In the genomic region with DNA sequence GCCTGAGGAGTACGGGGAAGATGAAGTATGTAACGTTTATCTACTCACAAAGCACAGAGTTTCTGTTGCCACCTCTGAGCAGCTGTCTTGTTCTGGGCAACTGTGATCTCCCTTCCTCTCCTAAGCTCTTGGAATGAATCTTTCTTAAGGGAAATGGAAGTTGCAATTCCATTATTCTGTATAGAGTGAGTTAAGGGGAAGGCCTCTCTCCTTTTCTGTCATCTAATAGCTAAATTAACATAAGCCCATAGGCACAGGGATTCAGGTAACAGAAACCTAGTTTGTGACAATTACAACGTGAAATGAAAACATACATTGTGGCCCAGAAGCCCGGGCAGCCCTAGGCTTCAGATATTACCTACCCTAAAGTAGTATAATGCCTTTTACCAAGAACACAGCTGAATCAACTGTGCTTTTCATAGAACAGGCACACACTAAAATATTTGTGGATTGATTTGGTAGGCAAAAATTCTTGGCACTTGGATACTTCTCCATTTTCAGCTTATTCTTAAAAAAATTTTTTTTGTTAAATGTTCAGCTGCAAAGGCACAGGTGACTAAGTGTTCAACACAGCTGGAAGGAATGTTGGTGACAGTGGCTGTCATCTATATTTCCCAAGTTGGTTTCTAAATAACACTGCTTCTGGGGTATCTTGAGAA, we compare ENCODE assay signal across 10 cellular contexts. TPM values are rescaled to one million over a fixed set of nuclear protein-coding genes. Genes with fewer than 3 reads are reported as not detected.
A peak's percentile ranks its signal among the peaks of the same experiment; 100 is the strongest.
DNase-seq lines count a peak whose midpoint lies in the region; ATAC-seq, FAIRE-seq and TF ChIP-seq lines count a peak whose summit lies in the region.
"Had no signal": no experiment of that assay in that cellular context is flagged by ENCODE, and none has a peak within 500 bp of the region (broad histone marks: within the 10 kb centered on the region; RNA-seq: fewer than 3 reads in every experiment).

No MANE protein-coding gene starts in this region.

- no peak for TF ChIP-seq RAD21 in IMR-90 (IDR thresholded peaks at IDR 0.05; ENCODE audit: low read length)
- TF ChIP-seq RAD21 in GM12878 (IDR thresholded peaks at IDR 0.05; ENCODE audit: insufficient read depth, low read depth, low read length): no peak

- no peak overlapping the region for H2BK5ac ChIP-seq in IMR-90 (ENCODE audit: low read depth, low read length, poor library complexity, severe bottlenecking)

- H3K4ac ChIP-seq in IMR-90 (ENCODE audit: low read depth, low read length): no peak overlapping the region

- peak overlapping the region; percentile 9 for H2AFZ ChIP-seq in IMR-90 (replicated peaks; ENCODE audit: low read length, poor library complexity)
- peak overlapping the region; percentile 61 for H2AFZ ChIP-seq in GM12878 (ENCODE audit: control insufficient read depth, low read depth, low read length)
- peak overlapping the region; percentile 58 for H2AFZ ChIP-seq in neural progenitor cell (replicated peaks)

- H3K27ac Mint-ChIP-seq in neural progenitor cell: peak overlapping the region; percentile 61

- H3K18ac ChIP-seq in IMR-90 (ENCODE audit: low read depth, low read length): no peak overlapping the region

- H3K9me1 ChIP-seq in IMR-90 (ENCODE audit: insufficient read depth, low read length): peaks cover 17% of the 10 kb centered on the region

- peaks cover 23% of the 10 kb centered on the region for H3F3A ChIP-seq in neural progenitor cell (ENCODE audit: low read depth)

- H3K4me1 Mint-ChIP-seq in neural progenitor cell: peaks cover 56% of the 10 kb centered on the region

- in situ Hi-C loops in IMR-90 (cut with MboI; ENCODE audit: low sequenced_read_pairs) (no loop called here), GM12878 (cut with MboI) (no loop called here)

- no peak overlapping the region for H3K56ac ChIP-seq in IMR-90 (ENCODE audit: extremely low read depth, insufficient read depth, low read length)

- H2BK20ac ChIP-seq in IMR-90 (ENCODE audit: low read depth, low read length): peak overlapping the region; percentile 33; the same call in 1 of the 2 replicates

- H3K79me1 ChIP-seq in IMR-90 (ENCODE audit: low read depth in 1 of 2, low read length in 2 of 2): peaks cover 0 to 9% of the 10 kb centered on the region in 2 experiments; a peak in 2 of 4 replicates

- WGBS in IMR-90 (ENCODE audit: extremely low coverage in 2 of 2, insufficient read length in 1 of 2), 2 experiments: no CpG with 5 or more reads among the region's 4 CpGs
- 0% methylated on average over 4 of the region's 4 CpGs for WGBS in GM12878 (ENCODE audit: insufficient coverage, insufficient replicate concordance, low lambda C conversion rate, missing lambda C conversion rate)

- DNase-seq in IMR-90: no peak
- DNase-seq in GM12878 (ENCODE audit: low read depth, low spot score): no peak
- DNase-seq in neural progenitor cell (ENCODE audit: low spot score): no peak
- DNase-seq in HK-2 (ENCODE audit: unreplicated experiment): no peak
- DNase-seq in NK-92 (lab: John Stamatoyannopoulos, UW; ENCODE audit: unreplicated experiment): no peak
- no peak for DNase-seq in H54 (ENCODE audit: insufficient read length, low spot score)
- DNase-seq in NCI-H1417 treated with DMSO at 0.1 percent for 48 hours (lab: John Stamatoyannopoulos, UW): no peak
- DNase-seq: COR-L47, posterior cingulate gyrus had no signal

- H3K27me3 ChIP-seq in BLaER1: no peaks in the 10 kb centered on the region
- H3K27me3 ChIP-seq in IMR-90 (ENCODE audit: control insufficient read depth, insufficient read depth, low read length): no peaks in the 10 kb centered on the region
- H3K27me3 ChIP-seq in GM12878 (replicated peaks in 1 of 2; ENCODE audit: control insufficient read depth in 2 of 2, insufficient read depth in 2 of 2, low read length in 1 of 2): no peaks in the 10 kb centered on the region
- no peaks in the 10 kb centered on the region for H3K27me3 ChIP-seq in neural progenitor cell

- H3K9me3 ChIP-seq in BLaER1: no peaks in the 10 kb centered on the region
- H3K9me3 ChIP-seq in IMR-90 (ENCODE audit: control insufficient read depth, insufficient read depth, low read length): no peaks in the 10 kb centered on the region
- no peaks in the 10 kb centered on the region for H3K9me3 ChIP-seq in GM12878 (replicated peaks; ENCODE audit: control insufficient read depth, insufficient read depth, low read length)
- H3K9me3 ChIP-seq in neural progenitor cell (ENCODE audit: low read depth): no peaks in the 10 kb centered on the region

- BruUV-seq in IMR-90 (replicated peaks; lab: Mats Ljungman, UMichigan) (no TSS peak), GM12878 (replicated peaks; lab: Mats Ljungman, UMichigan) (no TSS peak)

- H2AK9ac ChIP-seq in IMR-90 (replicated peaks; ENCODE audit: low read depth, low read length, poor library complexity): no peak overlapping the region

- TF ChIP-seq CTCF in IMR-90 (conservative IDR thresholded peaks at IDR 0.05; ENCODE audit: low read depth, low read length): no peak
- TF ChIP-seq CTCF in GM12878 (IDR thresholded peaks at IDR 0.05 in 2 of 3, conservative IDR thresholded peaks at IDR 0.05 in 1 of 3; ENCODE audit: control insufficient read depth in 2 of 3, extremely low read depth in 1 of 3, insufficient read depth in 1 of 3, low read depth in 3 of 3, low read length in 3 of 3): no peak
- no peak for TF ChIP-seq CTCF in neural progenitor cell (IDR thresholded peaks at IDR 0.05)

- peak overlapping the region; percentile 43; the same call in 1 of the 2 replicates for H2BK120ac ChIP-seq in IMR-90 (ENCODE audit: low read depth, low read length)

- H4K20me1 ChIP-seq in BLaER1 (0 out of 2 replicates have a peak, but pooled peaks cover under 1% of the 10 kb centered on the region), IMR-90 (ENCODE audit: insufficient read depth, low read length) (no peaks in the 10 kb centered on the region), GM12878 (ENCODE audit: control insufficient read depth, insufficient read depth) (no peaks in the 10 kb centered on the region), neural progenitor cell (ENCODE audit: low read depth) (peaks cover 3% of the 10 kb centered on the region)

- 0 out of 2 replicates have a peak overlapping the region, but pooled peaks have one; percentile 57 for H3K14ac ChIP-seq in IMR-90 (replicated peaks; ENCODE audit: low read depth, low read length)

- H3K4me2 ChIP-seq in BLaER1 (peak overlapping the region; percentile 36; the same call in 1 of the 2 replicates), IMR-90 (ENCODE audit: low read depth, low read length) (no peak overlapping the region), GM12878 (ENCODE audit: control insufficient read depth, insufficient read depth) (peak overlapping the region; percentile 85), neural progenitor cell (no peak overlapping the region)

- intact Hi-C loops in IMR-90 (cut with micrococcal nuclease) (no loop called here), GM12878 (cut with micrococcal nuclease; ENCODE audit: unreplicated experiment) (loop anchor here (5.0 kb wide), 1 partner anchor 791 kb away; no protein-coding TSS in a partner anchor)

- RAD21 ChIA-PET in GM12878 (lab: Charles Lee; ENCODE audit: unreplicated experiment): interaction anchor here (1.2 to 5.3 kb wide), 12 partner anchors 9 to 119 kb away, joined by 3 to 138 read pairs (median 9); no protein-coding TSS in a partner anchor

- peaks cover 2% of the 10 kb centered on the region for H3K27me3 Mint-ChIP-seq in neural progenitor cell (ENCODE audit: insufficient read depth, low read depth)

- FAIRE-seq in GM12878 (lab: Jason Lieb, UNC) (no peak), H54 (lab: Jason Lieb, UNC) (no peak)

- H3K4me1 ChIP-seq in BLaER1 (peaks cover 73% of the 10 kb centered on the region), IMR-90 (ENCODE audit: control insufficient read depth, insufficient read depth, low read length) (peaks cover 13% of the 10 kb centered on the region), GM12878 (ENCODE audit: control insufficient read depth, insufficient read depth, low read length) (peaks cover 78% of the 10 kb centered on the region), neural progenitor cell (peaks cover 43% of the 10 kb centered on the region)

- no peak overlapping the region for H2AK5ac ChIP-seq in IMR-90 (ENCODE audit: low read depth, low read length)

- H3K9ac ChIP-seq in BLaER1 (no peak overlapping the region), IMR-90 (ENCODE audit: low read depth, low read length) (no peak overlapping the region), GM12878 (ENCODE audit: control insufficient read depth, insufficient read depth, low read length) (peak overlapping the region; percentile 56), neural progenitor cell (no peak overlapping the region)

- H3K4me3 ChIP-seq in BLaER1 (no peak overlapping the region), IMR-90 (ENCODE audit: insufficient read depth, low read depth, low read length) (no peak overlapping the region), GM12878 (peak overlapping the region; percentile 31; the same call in 1 of the 2 replicates), neural progenitor cell (no peak overlapping the region)

- H3K79me2 ChIP-seq in GM12878 (ENCODE audit: control insufficient read depth, insufficient read depth, low read length) (peaks cover 38% of the 10 kb centered on the region), neural progenitor cell (ENCODE audit: low read depth) (peaks cover 4% of the 10 kb centered on the region)

- H4K8ac ChIP-seq in IMR-90 (ENCODE audit: low read depth in 2 of 2, low read length in 2 of 2): 0 out of 4 replicates have a peak overlapping the region, but pooled peaks of 1 of the 2 experiments have one; percentile 9

- H3K23ac ChIP-seq in IMR-90 (ENCODE audit: low read depth, low read length): peak overlapping the region; percentile 50; the same call in 1 of the 2 replicates

- no peak overlapping the region; the same call in 1 of the 2 replicates for H4K91ac ChIP-seq in IMR-90 (ENCODE audit: insufficient read depth, low read depth, low read length)

- H4K5ac ChIP-seq in IMR-90 (ENCODE audit: low read depth, low read length): no peak overlapping the region

- POLR2A ChIA-PET in IMR-90 (lab: Charles Lee; ENCODE audit: unreplicated experiment) (no interaction called here), GM12878 (lab: Charles Lee) (interaction anchor here (1.2 to 5.2 kb wide), 10 partner anchors 9 to 65 kb away, joined by 3 to 78 read pairs (median 18); a partner anchor contains a TSS)

- H3K4me3 Mint-ChIP-seq in neural progenitor cell: no peak overlapping the region

- ATAC-seq in IMR-90 (ENCODE audit: low read depth): no peak
- no peak for ATAC-seq in GM12878

- H3K36me3 Mint-ChIP-seq in neural progenitor cell: no peaks in the 10 kb centered on the region

- TF ChIP-seq EP300 in GM12878 (IDR thresholded peaks at IDR 0.05; ENCODE audit: borderline replicate concordance in 1 of 2, control insufficient read depth in 1 of 2, low read depth in 2 of 2, low read length in 2 of 2): no peak

- H2BK15ac ChIP-seq in IMR-90 (ENCODE audit: low read depth, low read length): peak overlapping the region; percentile 52; the same call in 1 of the 3 replicates

- CTCF ChIA-PET in IMR-90 (lab: Yijun Ruan, JAX): interaction anchor here (1.6 kb wide), 1 partner anchor 15 kb away, joined by 4 read pairs; no protein-coding TSS in a partner anchor
- CTCF ChIA-PET in GM12878 (lab: Yijun Ruan, JAX): interaction anchor here (0.7 to 5.2 kb wide), 13 partner anchors 8 to 257 kb away, joined by 3 to 53 read pairs (median 6); no protein-coding TSS in a partner anchor

- H3K36me3 ChIP-seq in BLaER1 (no peaks in the 10 kb centered on the region), IMR-90 (ENCODE audit: control insufficient read depth, insufficient read depth, low read length) (no peaks in the 10 kb centered on the region), GM12878 (ENCODE audit: control insufficient read depth in 2 of 2, insufficient read depth in 2 of 2, low read length in 1 of 2) (no peaks in the 10 kb centered on the region), neural progenitor cell (no peaks in the 10 kb centered on the region)

- TF ChIP-seq POLR2A in IMR-90 (IDR thresholded peaks at IDR 0.05; ENCODE audit: low read depth, low read length) (no peak), GM12878 (IDR thresholded peaks at IDR 0.05; ENCODE audit: low read depth, low read length) (no peak), H54 (IDR thresholded peaks at IDR 0.05; ENCODE audit: low read depth, low read length) (no peak)

- dilution Hi-C loops in IMR-90 (cut with HindIII; ENCODE audit: low sequenced_read_pairs, unreplicated experiment): no loop called here

- H3K27ac ChIP-seq in BLaER1: no peak overlapping the region
- no peak overlapping the region for H3K27ac ChIP-seq in IMR-90 (ENCODE audit: insufficient read depth, low read length)
- peak overlapping the region; percentile 99 for H3K27ac ChIP-seq in GM12878 (ENCODE audit: control insufficient read depth, insufficient read depth)
- no peak overlapping the region for H3K27ac ChIP-seq in neural progenitor cell

- H3K9me3 Mint-ChIP-seq in neural progenitor cell: no peaks in the 10 kb centered on the region

- SMC1A ChIA-PET in GM12878 (lab: Charles Lee; ENCODE audit: uncharacterized antibody, unreplicated experiment): interaction anchor here (1.0 to 5.1 kb wide), 21 partner anchors 9 to 257 kb away, joined by 3 to 139 read pairs (median 7); no protein-coding TSS in a partner anchor

RNA-seq across cellular contexts. Expression of a gene that starts 3.8 kb away (rescaled TPM):
- 10.9 and 46.9 TPM in 2 replicates for total RNA-seq in IMR-90 (2012; rRNA removed)
- 42.7 and 49.7 TPM in 2 replicates for polyA plus RNA-seq in IMR-90 (2012; rRNA removed)
- polyA plus RNA-seq in IMR-90 (2012; cell fraction: cytosol; rRNA removed): 4.3 and 6.9 TPM in 2 replicates
- 1.7 and 24.9 TPM in 2 replicates for polyA plus RNA-seq in IMR-90 (2012; cell fraction: nucleus; rRNA removed; ENCODE audit: low replicate concordance)
- 343 and 354 TPM in 2 replicates for total RNA-seq in GM12878 (2013; cell fraction: nucleolus; rRNA removed)
- 106 and 108 TPM in 2 replicates for total RNA-seq in GM12878 (2014; rRNA removed)
- total RNA-seq in GM12878 (2014; rRNA removed; fragmentation: Illumina TruSeq; extraction: Trizol): 168 and 179 TPM in 2 replicates
- total RNA-seq in GM12878 (2021): 169 and 181 TPM in 2 replicates
- polyA plus RNA-seq in GM12878 (2011; ENCODE audit: low read depth): 158 TPM
- 189 and 280 TPM in 2 replicates for polyA plus RNA-seq in GM12878 (2011; rRNA removed)
- polyA plus RNA-seq in GM12878 (2011; cell fraction: cytosol; rRNA removed): 33.8 and 38.8 TPM in 2 replicates
- 93.5 and 111 TPM in 2 replicates for polyA plus RNA-seq in GM12878 (2011; cell fraction: nucleus; rRNA removed)
- polyA plus RNA-seq in GM12878 (2012): 313 and 387 TPM in 2 replicates
- 219 and 380 TPM in 2 replicates for polyA plus RNA-seq in GM12878 (2014; fragmentation: Illumina TruSeq; extraction: Trizol)
- polyA plus RNA-seq in GM12878 (2014; fragmentation: Nextera tagmentation; extraction: Ambion mirVana): 100 to 1,000 TPM; 101 to 138 TPM
- polyA plus RNA-seq in GM12878 (2014; rRNA removed): 155 and 174 TPM in 2 replicates
- polyA plus RNA-seq in GM12878 (2016; fragmentation: Nextera tagmentation; extraction: Ambion mirVana): 100 to 1,000 TPM; 341 to 372 TPM
- polyA minus RNA-seq in GM12878 (2011; rRNA and poly(A)+ RNA removed): 37.1 and 72.9 TPM in 2 replicates
- polyA minus RNA-seq in GM12878 (2011; cell fraction: cytosol; rRNA and poly(A)+ RNA removed): 31.5 and 42.2 TPM in 2 replicates
- polyA minus RNA-seq in GM12878 (2011; cell fraction: nucleus; rRNA and poly(A)+ RNA removed): 57.9 and 72.6 TPM in 2 replicates
- 57.7 and 106 TPM in 2 replicates for total RNA-seq in neural progenitor cell (ENCODE audit: low replicate concordance)

RNA-seq across cellular contexts. Expression of a gene that starts 51.0 kb away (rescaled TPM):
- total RNA-seq in IMR-90 (2012; rRNA removed) (17.4 and 21.7 TPM in 2 replicates), GM12878 (2014; rRNA removed) (13.8 and 19.2 TPM in 2 replicates), GM12878 (2014; rRNA removed; fragmentation: Illumina TruSeq; extraction: Trizol) (25.1 and 26.1 TPM in 2 replicates), GM12878 (2021) (16.4 and 19.1 TPM in 2 replicates), neural progenitor cell (ENCODE audit: low replicate concordance) (27.8 and 58.4 TPM in 2 replicates)
- polyA plus RNA-seq in IMR-90 (2012; rRNA removed) (14.4 and 19.9 TPM in 2 replicates), GM12878 (2011; rRNA removed) (34.3 and 67.2 TPM in 2 replicates), GM12878 (2014; fragmentation: Illumina TruSeq; extraction: Trizol) (31.9 and 32.6 TPM in 2 replicates), GM12878 (2014; fragmentation: Nextera tagmentation; extraction: Ambion mirVana) (10 to 100 TPM; 34.7 to 40.8 TPM), GM12878 (2014; rRNA removed) (12.6 and 24.5 TPM in 2 replicates), GM12878 (2016; fragmentation: Nextera tagmentation; extraction: Ambion mirVana) (10 to 100 TPM; 30.7 to 33.8 TPM)
- 1.6 and 2.9 TPM in 2 replicates for polyA plus RNA-seq in IMR-90 (2012; cell fraction: cytosol; rRNA removed)
- polyA plus RNA-seq in IMR-90 (2012; cell fraction: nucleus; rRNA removed; ENCODE audit: low replicate concordance): 2.9 and 37.6 TPM in 2 replicates
- 53.8 and 60.1 TPM in 2 replicates for total RNA-seq in GM12878 (2013; cell fraction: nucleolus; rRNA removed)
- polyA plus RNA-seq in GM12878 (2011; ENCODE audit: low read depth): 8.1 TPM
- polyA plus RNA-seq in GM12878 (2011; cell fraction: cytosol; rRNA removed): 10.1 and 11.6 TPM in 2 replicates
- polyA plus RNA-seq in GM12878 (2011; cell fraction: nucleus; rRNA removed): 25.2 and 26.0 TPM in 2 replicates
- 23.8 and 25.3 TPM in 2 replicates for polyA plus RNA-seq in GM12878 (2012)
- 13.2 and 17.4 TPM in 2 replicates for polyA minus RNA-seq in GM12878 (2011; rRNA and poly(A)+ RNA removed)
- polyA minus RNA-seq in GM12878 (2011; cell fraction: cytosol; rRNA and poly(A)+ RNA removed): 4.3 and 9.0 TPM in 2 replicates
- 17.3 and 23.0 TPM in 2 replicates for polyA minus RNA-seq in GM12878 (2011; cell fraction: nucleus; rRNA and poly(A)+ RNA removed)

RNA-seq across cellular contexts. Expression of a gene that starts 51.5 kb away (rescaled TPM):
- 47.5 TPM in 2 replicates for total RNA-seq in IMR-90 (2012; rRNA removed)
- polyA plus RNA-seq in IMR-90 (2012; rRNA removed): 10.8 and 13.4 TPM in 2 replicates
- polyA plus RNA-seq in IMR-90 (2012; cell fraction: cytosol; rRNA removed): 2.1 and 3.7 TPM in 2 replicates
- 0.90 and 10.5 TPM in 2 replicates for polyA plus RNA-seq in IMR-90 (2012; cell fraction: nucleus; rRNA removed; ENCODE audit: low replicate concordance)
- total RNA-seq in GM12878 (2013; cell fraction: nucleolus; rRNA removed): 83.0 and 89.3 TPM in 2 replicates
- 42.6 and 45.6 TPM in 2 replicates for total RNA-seq in GM12878 (2014; rRNA removed)
- 42.7 and 43.9 TPM in 2 replicates for total RNA-seq in GM12878 (2014; rRNA removed; fragmentation: Illumina TruSeq; extraction: Trizol)
- total RNA-seq in GM12878 (2021): 50.7 and 55.1 TPM in 2 replicates
- 24.6 TPM for polyA plus RNA-seq in GM12878 (2011; ENCODE audit: low read depth)
- polyA plus RNA-seq in GM12878 (2011; rRNA removed): 34.2 and 51.1 TPM in 2 replicates
- polyA plus RNA-seq in GM12878 (2011; cell fraction: cytosol; rRNA removed): 12.6 and 16.9 TPM in 2 replicates
- 9.5 and 10.9 TPM in 2 replicates for polyA plus RNA-seq in GM12878 (2011; cell fraction: nucleus; rRNA removed)
- 35.2 and 38.3 TPM in 2 replicates for polyA plus RNA-seq in GM12878 (2012)
- polyA plus RNA-seq in GM12878 (2014; fragmentation: Illumina TruSeq; extraction: Trizol): 50.5 and 60.6 TPM in 2 replicates
- polyA plus RNA-seq in GM12878 (2014; fragmentation: Nextera tagmentation; extraction: Ambion mirVana): 10 to 100 TPM; 30.2 to 36.2 TPM
- polyA plus RNA-seq in GM12878 (2014; rRNA removed): 20.8 and 24.8 TPM in 2 replicates
- polyA plus RNA-seq in GM12878 (2016; fragmentation: Nextera tagmentation; extraction: Ambion mirVana): 10 to 100 TPM; 64.9 to 65.3 TPM
- 40.1 and 55.3 TPM in 2 replicates for polyA minus RNA-seq in GM12878 (2011; rRNA and poly(A)+ RNA removed)
- 23.3 and 29.0 TPM in 2 replicates for polyA minus RNA-seq in GM12878 (2011; cell fraction: cytosol; rRNA and poly(A)+ RNA removed)
- polyA minus RNA-seq in GM12878 (2011; cell fraction: nucleus; rRNA and poly(A)+ RNA removed): 30.6 and 58.7 TPM in 2 replicates
- 42.1 and 54.9 TPM in 2 replicates for total RNA-seq in neural progenitor cell (ENCODE audit: low replicate concordance)

Comparison
In these comparisons a context has a peak if more than half of its experiments do, and no peak if none do; other contexts are left out.
1. H3K4me2 ChIP-seq: peak in BLaER1 (single experiment) and GM12878 (single experiment); none in IMR-90 (single experiment) and neural progenitor cell (single experiment).
2. H2AFZ ChIP-seq: peak in every context shown above with its lines; median percentile 61 in GM12878; 58 in neural progenitor cell; 9 in IMR-90.